In the genomic region with DNA sequence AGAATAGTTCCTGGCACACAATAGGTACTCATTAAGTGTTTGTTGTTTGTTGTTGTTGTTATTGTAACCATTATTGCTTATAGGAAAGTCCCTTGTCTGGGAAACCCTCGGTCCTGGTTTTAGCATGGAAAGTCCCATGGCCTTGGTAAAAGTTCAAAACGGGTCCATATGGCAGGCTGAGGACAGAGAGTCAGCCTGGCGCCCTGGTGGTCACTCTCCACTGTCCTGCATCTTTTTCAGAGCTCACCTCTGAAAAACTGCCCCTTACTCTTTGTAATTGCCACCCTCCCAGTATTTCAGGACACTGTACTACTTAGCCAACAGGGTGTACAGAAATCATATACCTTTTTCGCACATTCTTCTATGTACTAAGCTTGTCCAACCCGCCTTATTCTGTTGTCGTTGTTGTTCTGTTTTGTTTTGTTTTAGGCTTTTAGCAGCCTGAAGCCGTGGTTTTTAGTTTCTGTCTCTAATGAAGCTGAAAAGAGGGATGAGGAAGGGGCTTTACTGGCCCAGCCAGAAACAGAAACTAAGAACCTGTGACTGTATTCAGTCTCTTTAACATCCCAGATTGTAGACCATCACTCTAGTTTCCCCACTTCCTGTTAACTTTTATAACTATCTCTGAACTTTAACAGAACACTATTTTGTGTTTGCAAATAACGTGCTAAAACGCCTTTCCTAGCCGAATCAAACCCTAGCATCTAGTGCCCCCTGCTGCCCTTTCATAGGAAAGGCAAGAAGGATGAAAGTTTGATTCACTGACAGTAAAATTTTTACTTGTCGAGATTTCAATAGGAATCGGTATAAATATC, we compare ENCODE assay signal across 8 cellular contexts. TPM values are rescaled to one million over a fixed set of nuclear protein-coding genes. Genes with fewer than 3 reads are reported as not detected.
A peak's percentile ranks its signal among the peaks of the same experiment; 100 is the strongest.
DNase-seq lines count a peak whose midpoint lies in the region; ATAC-seq and TF ChIP-seq lines count a peak whose summit lies in the region.

No MANE protein-coding gene starts in this region.

- intact Hi-C loops in CD4-positive, alpha-beta memory T cell (cut with micrococcal nuclease): loop anchor here (1.0 to 2.0 kb wide), 7 partner anchors 11 to 600 kb away; no protein-coding TSS in a partner anchor
- intact Hi-C loops in tibial artery (cut with DNase I; ENCODE audit: low total_unique reads): loop anchor here (2.0 to 10.0 kb wide), 4 partner anchors 66 to 247 kb away; a partner anchor contains a TSS

- H4K20me1 ChIP-seq in OCI-LY3 (ENCODE audit: insufficient read depth, low read length): no peaks in the 10 kb centered on the region

- H3K4me1 ChIP-seq in CD4-positive, alpha-beta memory T cell (ENCODE audit: insufficient read depth, low read length): peaks cover 13% of the 10 kb centered on the region
- peaks cover 5% of the 10 kb centered on the region; the same call in 1 of the 2 replicates for H3K4me1 ChIP-seq in HUES6 (ENCODE audit: control insufficient read depth, insufficient read depth, low read length)
- H3K4me1 ChIP-seq in OCI-LY3 (ENCODE audit: low read length): peaks cover 41% of the 10 kb centered on the region
- H3K4me1 ChIP-seq in tibial artery: peaks cover 0 to 21% (median 11%) of the 10 kb centered on the region in 4 donors

- H3K27me3 ChIP-seq in CD4-positive, alpha-beta memory T cell (ENCODE audit: insufficient read depth, low read length): no peaks in the 10 kb centered on the region
- H3K27me3 ChIP-seq in HUES6 (ENCODE audit: control insufficient read depth, insufficient read depth, low read length) (peaks cover 5% of the 10 kb centered on the region; the same call in 1 of the 2 replicates), OCI-LY3 (ENCODE audit: low read depth, low read length) (no peaks in the 10 kb centered on the region), tibial artery (no peaks in the 10 kb centered on the region)

- DNase-seq in CD4-positive, alpha-beta memory T cell: peak; percentile 59 to 72 (median 71)
- peak; percentile 42 for DNase-seq in activated T-cell treated with anti-CD3 and anti-CD28 coated beads, Interleukin-2, amount 50 U/mL, for 24 hours
- DNase-seq in fibroblast of the aortic adventitia (ENCODE audit: low read depth) (peak; percentile 89), nephron progenitor cell (peak; percentile 56), tibial artery (peak in 1 of 2 donors; percentile 75)

- peak overlapping the region; percentile 48 to 66 for H3K4me3 ChIP-seq in CD4-positive, alpha-beta memory T cell (ENCODE audit: low read length in 2 of 2)
- H3K4me3 ChIP-seq in HUES6 (ENCODE audit: low read depth, low read length): peak overlapping the region; percentile 83
- H3K4me3 ChIP-seq in OCI-LY3 (ENCODE audit: low read length): peak overlapping the region; percentile 86
- peak overlapping the region; percentile 80 for H3K4me3 ChIP-seq in fibroblast of the aortic adventitia (ENCODE audit: low read depth, low read length)
- peak overlapping the region; percentile 79 to 86 for H3K4me3 ChIP-seq in tibial artery

- no peaks in the 10 kb centered on the region for H3K9me3 ChIP-seq in CD4-positive, alpha-beta memory T cell (ENCODE audit: control insufficient read depth in 1 of 2, low read length in 2 of 2)
- H3K9me3 ChIP-seq in HUES6 (ENCODE audit: control insufficient read depth, insufficient read depth, low read depth, low read length) (no peaks in the 10 kb centered on the region), OCI-LY3 (ENCODE audit: insufficient read depth, low read length) (no peaks in the 10 kb centered on the region), tibial artery (no peaks in the 10 kb centered on the region)

- H3K27ac ChIP-seq in CD4-positive, alpha-beta memory T cell (ENCODE audit: low read depth, low read length): no peak overlapping the region
- no peak overlapping the region for H3K27ac ChIP-seq in HUES6 (ENCODE audit: low read depth, low read length)
- H3K27ac ChIP-seq in OCI-LY3 (ENCODE audit: low read length): peak overlapping the region; percentile 33
- H3K27ac ChIP-seq in tibial artery: peak overlapping the region in 1 of 2 donors; percentile 91

- no peaks in the 10 kb centered on the region for H3K4me1 Mint-ChIP-seq in CD4-positive, alpha-beta memory T cell
- peaks cover 4% of the 10 kb centered on the region for H3K4me1 Mint-ChIP-seq in activated T-cell treated with anti-CD3 and anti-CD28 coated beads, Interleukin-2, amount 50 U/mL, for 24 hours (ENCODE audit: low read depth)
- no peaks in the 10 kb centered on the region for H3K4me1 Mint-ChIP-seq in nephron progenitor cell

- no peak overlapping the region for H3K27ac Mint-ChIP-seq in CD4-positive, alpha-beta memory T cell
- H3K27ac Mint-ChIP-seq in activated T-cell treated with anti-CD3 and anti-CD28 coated beads, Interleukin-2, amount 50 U/mL, for 24 hours: no peak overlapping the region
- no peak overlapping the region for H3K27ac Mint-ChIP-seq in nephron progenitor cell

- CTCF ChIA-PET in CD4-positive, alpha-beta memory T cell (lab: Charles Lee; ENCODE audit: partially characterized antibody): interaction anchor here (0.9 to 3.4 kb wide), 20 partner anchors 8 to 599 kb away, joined by 3 to 106 read pairs (median 5); a partner anchor contains a TSS

- H3K9ac ChIP-seq in HUES6 (ENCODE audit: low read length) (peak overlapping the region; percentile 34), OCI-LY3 (ENCODE audit: low read length) (peak overlapping the region; percentile 84)

- H3K36me3 ChIP-seq in CD4-positive, alpha-beta memory T cell (ENCODE audit: insufficient read depth, low read length): no peaks in the 10 kb centered on the region
- peaks cover 12% of the 10 kb centered on the region for H3K36me3 ChIP-seq in HUES6 (ENCODE audit: control insufficient read depth, insufficient read depth, low read length)
- H3K36me3 ChIP-seq in OCI-LY3 (replicated peaks; ENCODE audit: low read depth, low read length): peaks cover 13% of the 10 kb centered on the region
- H3K36me3 ChIP-seq in tibial artery: no peaks in the 10 kb centered on the region

- H3K36me3 Mint-ChIP-seq in CD4-positive, alpha-beta memory T cell: no peaks in the 10 kb centered on the region
- H3K36me3 Mint-ChIP-seq in activated T-cell treated with anti-CD3 and anti-CD28 coated beads, Interleukin-2, amount 50 U/mL, for 24 hours (ENCODE audit: low read depth): no peaks in the 10 kb centered on the region
- peaks cover 16% of the 10 kb centered on the region for H3K36me3 Mint-ChIP-seq in nephron progenitor cell (ENCODE audit: low read depth)

- peak; percentile 36 for ATAC-seq in GM19438 (IDR thresholded peaks at IDR 0.05; ENCODE audit: low read depth, unreplicated experiment)

- H3K9me3 Mint-ChIP-seq in CD4-positive, alpha-beta memory T cell: no peaks in the 10 kb centered on the region
- H3K9me3 Mint-ChIP-seq in activated T-cell treated with anti-CD3 and anti-CD28 coated beads, Interleukin-2, amount 50 U/mL, for 24 hours: no peaks in the 10 kb centered on the region
- H3K9me3 Mint-ChIP-seq in nephron progenitor cell: no peaks in the 10 kb centered on the region

- H3K79me2 ChIP-seq in OCI-LY3 (ENCODE audit: low read length): peaks cover 28% of the 10 kb centered on the region

- H3K4me3 Mint-ChIP-seq in CD4-positive, alpha-beta memory T cell: no peak overlapping the region
- no peak overlapping the region for H3K4me3 Mint-ChIP-seq in activated T-cell treated with anti-CD3 and anti-CD28 coated beads, Interleukin-2, amount 50 U/mL, for 24 hours
- no peak overlapping the region for H3K4me3 Mint-ChIP-seq in nephron progenitor cell

- POLR2A ChIA-PET in CD4-positive, alpha-beta memory T cell (lab: Charles Lee; ENCODE audit: partially characterized antibody): interaction anchor here (0.9 to 1.5 kb wide), 4 partner anchors 244 to 351 kb away, joined by 3 to 5 read pairs (median 3); a partner anchor contains a TSS

- H3K27me3 Mint-ChIP-seq in CD4-positive, alpha-beta memory T cell: peaks cover 1 to 2% of the 10 kb centered on the region in 2 donors
- no peaks in the 10 kb centered on the region for H3K27me3 Mint-ChIP-seq in activated T-cell treated with anti-CD3 and anti-CD28 coated beads, Interleukin-2, amount 50 U/mL, for 24 hours
- no peaks in the 10 kb centered on the region for H3K27me3 Mint-ChIP-seq in nephron progenitor cell (ENCODE audit: low read depth, poor library complexity)

- peak; percentile 96 for TF ChIP-seq CTCF in OCI-LY3 (IDR thresholded peaks at IDR 0.05; ENCODE audit: low read depth, low read length)
- TF ChIP-seq CTCF in fibroblast of the aortic adventitia (IDR thresholded peaks at IDR 0.05; ENCODE audit: insufficient read depth, low read length): peak; percentile 82
- peak; percentile 89 for TF ChIP-seq CTCF in nephron progenitor cell (IDR thresholded peaks at IDR 0.05)
- peak; percentile 84 to 95 for TF ChIP-seq CTCF in tibial artery (IDR thresholded peaks at IDR 0.05)

- H3K4me2 ChIP-seq in OCI-LY3 (ENCODE audit: low read length): peak overlapping the region; percentile 97

- peak overlapping the region; percentile 88 for H2AFZ ChIP-seq in OCI-LY3 (ENCODE audit: low read depth, low read length)

RNA-seq across cellular contexts. Expression of a gene that starts 7.6 kb away (rescaled TPM):
- total RNA-seq in CD4-positive, alpha-beta memory T cell: 10 to 100 TPM in 1 of 2 experiments, 1 to 10 TPM in 1; 9.5 to 10.0 TPM
- polyA plus RNA-seq in CD4-positive, alpha-beta memory T cell: 10 to 100 TPM; 30.7 to 58.1 TPM
- 16.3 and 60.1 TPM in 2 replicates for total RNA-seq in fibroblast of the aortic adventitia (ENCODE audit: low replicate concordance)
